7 cellular contexts compared by ENCODE assay signal in genomic region chr12:90909069-90909676, GRCh38. TPM values are rescaled to one million over a fixed set of nuclear protein-coding genes. Genes with fewer than 3 reads are reported as not detected.
DNase-seq lines count a peak whose midpoint lies in the region; ATAC-seq and TF ChIP-seq lines count a peak whose summit lies in the region.

No MANE protein-coding gene starts in this region.

- no peaks in the 10 kb centered on the region for H3K4me1 ChIP-seq in uterus

- no peaks in the 10 kb centered on the region for H3K9me3 ChIP-seq in WERI-Rb-1 (ENCODE audit: severe bottlenecking)
- H3K9me3 ChIP-seq in uterus: no peaks in the 10 kb centered on the region

- H3K27me3 ChIP-seq in WERI-Rb-1 (ENCODE audit: insufficient read depth, low read depth, severe bottlenecking) (no peaks in the 10 kb centered on the region), uterus (no peaks in the 10 kb centered on the region)

- intact Hi-C loops in uterus (cut with DNase I; ENCODE audit: low total_unique reads): no loop called here

- TF ChIP-seq POLR2A in uterus (IDR thresholded peaks at IDR 0.05): no peak

- TF ChIP-seq CTCF in GM12873 (IDR thresholded peaks at IDR 0.05; ENCODE audit: insufficient read depth, low read depth, low read length, missing control alignments): peak; percentile 60
- peak; percentile 63 for TF ChIP-seq CTCF in WERI-Rb-1 (IDR thresholded peaks at IDR 0.05; ENCODE audit: low read depth, low read length)
- peak; percentile 23 to 40 (median 36) for TF ChIP-seq CTCF in uterus (IDR thresholded peaks at IDR 0.05)

- H3K27ac ChIP-seq in WERI-Rb-1: no peak overlapping the region
- H3K27ac ChIP-seq in uterus: no peak overlapping the region

- H3K4me3 ChIP-seq in WERI-Rb-1 (ENCODE audit: low read depth, low read length) (no peak overlapping the region), uterus (no peak overlapping the region)

- no peaks in the 10 kb centered on the region for H3K9me3 Mint-ChIP-seq in activated naive CD4-positive, alpha-beta T cell treated with anti-CD3 and anti-CD28 coated beads, Interleukin-2, amount 50 U/mL, for 72 hours

- H3K36me3 ChIP-seq in WERI-Rb-1 (no peaks in the 10 kb centered on the region), uterus (no peaks in the 10 kb centered on the region)

- no peak for ATAC-seq in activated naive CD4-positive, alpha-beta T cell treated with anti-CD3 and anti-CD28 coated beads, Interleukin-2, amount 50 U/mL, for 72 hours
- no peak for ATAC-seq in GM18870 (IDR thresholded peaks at IDR 0.05; ENCODE audit: unreplicated experiment)

- H3K36me3 Mint-ChIP-seq in activated naive CD4-positive, alpha-beta T cell treated with anti-CD3 and anti-CD28 coated beads, Interleukin-2, amount 50 U/mL, for 72 hours: no peaks in the 10 kb centered on the region

- no peak overlapping the region for H3K27ac Mint-ChIP-seq in activated naive CD4-positive, alpha-beta T cell treated with anti-CD3 and anti-CD28 coated beads, Interleukin-2, amount 50 U/mL, for 72 hours

- peak; percentile 28 for DNase-seq in NAMALWA (ENCODE audit: low spot score)
- DNase-seq in WERI-Rb-1: peak; percentile 59
- DNase-seq in iPS DF 19.7 (ENCODE audit: low read depth, low spot score): peak; percentile 17
- DNase-seq in uterus: no peak
- DNase-seq in activated naive CD4-positive, alpha-beta T cell treated with anti-CD3 and anti-CD28 coated beads, Interleukin-2, amount 50 U/mL, for 72 hours (ENCODE audit: low spot score in 2 of 2): no peak

RNA-seq across cellular contexts. Expression of gene CCER1, which starts 45.8 kb away (rescaled TPM):
- total RNA-seq in uterus: not detected
- total RNA-seq in activated naive CD4-positive, alpha-beta T cell treated with anti-CD3 and anti-CD28 coated beads, Interleukin-2, amount 50 U/mL, for 72 hours: not detected

Comparison
In these comparisons a context has a peak if more than half of its experiments do, and no peak if none do; other contexts are left out.
1. DNase-seq: peak in NAMALWA (single experiment), WERI-Rb-1 (single experiment) and iPS DF 19.7 (single experiment); none in uterus (0 of 2) and activated naive CD4-positive, alpha-beta T cell treated with anti-CD3 and anti-CD28 coated beads, Interleukin-2, amount 50 U/mL, for 72 hours (0 of 2).
2. Peak in every context shown above with its lines, with median percentiles within 50 percentile points of each other: CTCF ChIP-seq.